19 cellular contexts compared by ENCODE assay signal in the genomic region with DNA sequence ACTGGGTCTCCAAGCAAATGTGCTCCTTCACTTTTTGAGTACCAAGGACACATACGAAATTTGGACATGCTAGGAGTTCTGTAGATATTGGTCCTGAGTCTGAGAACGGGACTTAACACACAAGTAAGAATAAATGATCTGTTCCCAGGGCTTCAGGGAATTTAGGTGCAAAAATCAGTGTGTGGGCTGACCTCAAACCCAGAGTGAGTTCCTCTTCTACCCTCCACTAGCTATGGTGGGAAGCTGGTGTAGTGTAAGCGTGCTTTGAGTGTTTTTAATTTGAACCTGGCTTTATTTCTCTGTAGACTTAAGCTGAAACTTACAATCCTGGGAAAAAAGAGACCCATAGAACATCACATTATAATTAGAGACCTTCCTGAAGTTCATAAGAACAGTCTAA. TPM values are rescaled to one million over a fixed set of nuclear protein-coding genes. Genes with fewer than 3 reads are reported as not detected.
"Had no signal": no experiment of that assay in that cellular context is flagged by ENCODE, and none has a peak within 500 bp of the region (broad histone marks: within the 10 kb centered on the region; RNA-seq: fewer than 3 reads in every experiment).

No MANE protein-coding gene starts in this region.

- H3K79me2 ChIP-seq: hepatocyte had no signal

- H3K4me3 ChIP-seq: hepatocyte, mucosa of descending colon, pancreas had no signal

- H3K27me3 Mint-ChIP-seq: dendritic cell treated with granulocyte-macrophage colony-stimulating factor and Interleukin-4, amounts not matched to agents 40 ng/mL and 50 ng/mL, for 4 days had no signal

- H2AFZ ChIP-seq: hepatocyte had no signal

- H3K9me3 Mint-ChIP-seq: dendritic cell treated with granulocyte-macrophage colony-stimulating factor and Interleukin-4, amounts not matched to agents 40 ng/mL and 50 ng/mL, for 4 days; endodermal cell; naive thymus-derived CD8-positive, alpha-beta T cell; neural crest cell had no signal

- FAIRE-seq: colon, endothelial cell of umbilical vein, pancreas had no signal

- ATAC-seq: left lobe of liver; mucosa of descending colon; naive thymus-derived CD8-positive, alpha-beta T cell; right cardiac atrium had no signal

- DNase-seq: endodermal cell; foreskin melanocyte; head of caudate nucleus; islet precursor cell; mucosa of descending colon; naive thymus-derived CD8-positive, alpha-beta T cell; nucleus accumbens; pancreas; right cardiac atrium; small intestine; stimulated activated CD4-positive, alpha-beta T cell treated with anti-CD3 and anti-CD28 coated beads, Interleukin-2, amount 100 ng/mL, for 48 hours; stimulated activated naive CD4-positive, alpha-beta T cell treated with Interleukin-2 at 50 U/mL for 16 hours had no signal

- H3K27ac Mint-ChIP-seq: dendritic cell treated with granulocyte-macrophage colony-stimulating factor and Interleukin-4, amounts not matched to agents 40 ng/mL and 50 ng/mL, for 4 days; endodermal cell; naive thymus-derived CD8-positive, alpha-beta T cell; progenitor cell of endocrine pancreas had no signal

- H3K27me3 ChIP-seq: hepatocyte, pancreas had no signal

- H3K36me3 ChIP-seq: pancreas had no signal

- H3K36me3 Mint-ChIP-seq: naive thymus-derived CD8-positive, alpha-beta T cell had no signal

- H3K4me3 Mint-ChIP-seq: dendritic cell treated with granulocyte-macrophage colony-stimulating factor and Interleukin-4, amounts not matched to agents 40 ng/mL and 50 ng/mL, for 4 days; endodermal cell; naive thymus-derived CD8-positive, alpha-beta T cell; neural crest cell had no signal

- H3K4me1 Mint-ChIP-seq: naive thymus-derived CD8-positive, alpha-beta T cell had no signal

- H3K4me2 ChIP-seq: hepatocyte had no signal

- H3K9me3 ChIP-seq: mucosa of descending colon, pancreas had no signal

- H3K27ac ChIP-seq: hepatocyte, pancreas had no signal

RNA-seq across cellular contexts. Expression of a gene that starts 50.5 kb away (rescaled TPM):
- total RNA-seq: endothelial cell of umbilical vein; left lobe of liver; naive thymus-derived CD8-positive, alpha-beta T cell; neural crest cell; progenitor cell of endocrine pancreas; right cardiac atrium had no signal
- polyA plus RNA-seq: naive thymus-derived CD8-positive, alpha-beta T cell; right cardiac atrium had no signal
